ENCODE assay signal across 8 cellular contexts in genomic region chr5:169302491-169303118, GRCh38. TPM values are rescaled to one million over a fixed set of nuclear protein-coding genes. Genes with fewer than 3 reads are reported as not detected.
DNase-seq lines count a peak whose midpoint lies in the region; ATAC-seq, FAIRE-seq and TF ChIP-seq lines count a peak whose summit lies in the region.

No MANE protein-coding gene starts in this region.

- CTCF ChIA-PET in activated CD4-positive, alpha-beta memory T cell treated with anti-CD3 and anti-CD28 coated beads for 36 hours (lab: Charles Lee), result interaction anchor here (0.6 to 1.5 kb wide), 6 partner anchors 10 to 362 kb away, joined by 3 to 5 read pairs (median 4); no protein-coding TSS in a partner anchor

- TF ChIP-seq POLR2A in erythroblast (IDR thresholded peaks at IDR 0.05; ENCODE audit: low read length), result no peak

- H3K9me3 Mint-ChIP-seq in activated CD4-positive, alpha-beta memory T cell treated with anti-CD3 and anti-CD28 coated beads for 36 hours, result no peaks in the 10 kb centered on the region
- peaks cover 0 to 5% (median 0%) of the 10 kb centered on the region in 7 donors for H3K9me3 Mint-ChIP-seq in naive B cell

- DNase-seq in Ammon's horn (ENCODE audit: low spot score) (peak; percentile 89), GM18507 (ENCODE audit: extremely low spot score, insufficient read length, low read depth) (peak; percentile 43), NCI-H524 (lab: John Stamatoyannopoulos, UW) (peak; percentile 50 to 81), erythroblast (lab: John Stamatoyannopoulos, UW) (peak; percentile 65 to 85), naive B cell (peak; percentile 2), stromal cell of bone marrow (ENCODE audit: low read depth) (peak; percentile 61)
- peak; percentile 72 for DNase-seq in activated CD4-positive, alpha-beta memory T cell treated with anti-CD3 and anti-CD28 coated beads for 36 hours

- POLR2A ChIA-PET in activated CD4-positive, alpha-beta memory T cell treated with anti-CD3 and anti-CD28 coated beads for 36 hours (lab: Charles Lee), result no interaction called here

- H3K4me3 Mint-ChIP-seq in activated CD4-positive, alpha-beta memory T cell treated with anti-CD3 and anti-CD28 coated beads for 36 hours, result no peak overlapping the region
- no peak overlapping the region for H3K4me3 Mint-ChIP-seq in naive B cell

- peaks cover 56% of the 10 kb centered on the region for H3K27me3 Mint-ChIP-seq in activated CD4-positive, alpha-beta memory T cell treated with anti-CD3 and anti-CD28 coated beads for 36 hours
- H3K27me3 Mint-ChIP-seq in naive B cell, result peaks cover 41 to 72% (median 50%) of the 10 kb centered on the region in 3 donors

- intact Hi-C loops in activated CD4-positive, alpha-beta memory T cell treated with anti-CD3 and anti-CD28 coated beads for 36 hours (cut with micrococcal nuclease), result loop anchor here (1.0 kb wide), 4 partner anchors 279 to 623 kb away; no protein-coding TSS in a partner anchor

- FAIRE-seq in GM18507 (lab: Jason Lieb, UNC), result peak; percentile 83

- no peaks in the 10 kb centered on the region for H3K36me3 Mint-ChIP-seq in activated CD4-positive, alpha-beta memory T cell treated with anti-CD3 and anti-CD28 coated beads for 36 hours
- no peaks in the 10 kb centered on the region for H3K36me3 Mint-ChIP-seq in naive B cell

- ATAC-seq in HG03066 (IDR thresholded peaks at IDR 0.05; ENCODE audit: low read depth, unreplicated experiment) (peak; percentile 84), naive B cell (ENCODE audit: low read depth in 2 of 2) (no peak)

- no peak overlapping the region for H3K27ac Mint-ChIP-seq in activated CD4-positive, alpha-beta memory T cell treated with anti-CD3 and anti-CD28 coated beads for 36 hours
- no peak overlapping the region for H3K27ac Mint-ChIP-seq in naive B cell

- peaks cover 14% of the 10 kb centered on the region for H3K4me1 Mint-ChIP-seq in activated CD4-positive, alpha-beta memory T cell treated with anti-CD3 and anti-CD28 coated beads for 36 hours (ENCODE audit: low read depth)
- H3K4me1 Mint-ChIP-seq in naive B cell, result peaks cover 0 to 11% (median 7%) of the 10 kb centered on the region in 3 donors

RNA-seq across cellular contexts. Expression of gene SLIT3, which starts 1.7 kb away (rescaled TPM):
- total RNA-seq in activated CD4-positive, alpha-beta memory T cell treated with anti-CD3 and anti-CD28 coated beads for 36 hours, result 1 to 10 TPM; 1.8 to 2.1 TPM
- not detected for polyA plus RNA-seq in naive B cell (ENCODE audit: low read depth in 6 of 6)

Comparison
In these comparisons a context has a peak if more than half of its experiments do, and no peak if none do; other contexts are left out.
1. DNase-seq: peak in every context shown above with its lines; median percentile 89 in Ammon's horn; 75 in erythroblast; 72 in activated CD4-positive, alpha-beta memory T cell treated with anti-CD3 and anti-CD28 coated beads for 36 hours; 66 in NCI-H524; 61 in stromal cell of bone marrow; 43 in GM18507; 2 in naive B cell.